1 cellular context compared by ENCODE assay signal in genomic region chr2:47237375-47238357, GRCh38.
TF ChIP-seq lines count a peak whose summit lies in the region.

No MANE protein-coding gene starts in this region.

TF ChIP-seq in K562, 482 proteins besides CTCF, POLR2A, EP300 and RAD21 (continued from another document and continues in another):
- TF ChIP-seq ELF1 (tag; IDR thresholded peaks at IDR 0.05) (no peak), ZFP36 (IDR thresholded peaks at IDR 0.05; ENCODE audit: low read depth, low read length, partially characterized antibody) (no peak), CSDE1 (IDR thresholded peaks at IDR 0.05) (peak in 1 of 2 experiments; percentile 33; a peak in 1 of 4 replicates), TAF15 (IDR thresholded peaks at IDR 0.05; ENCODE audit: low read depth, low read length) (no peak), BDP1 (IDR thresholded peaks at IDR 0.05; ENCODE audit: insufficient read depth, insufficient read length) (no peak), ZNF134 (CRISPR knock-in tag; conservative IDR thresholded peaks at IDR 0.05) (no peak), ZNF551 (CRISPR knock-in tag; IDR thresholded peaks at IDR 0.05) (no peak), TAF1 (IDR thresholded peaks at IDR 0.05; ENCODE audit: control insufficient read depth, extremely low read depth, insufficient read depth, low read length, severe bottlenecking) (no peak), ZNF140 (CRISPR knock-in tag; IDR thresholded peaks at IDR 0.05) (no peak), HMG20B (CRISPR knock-in tag; IDR thresholded peaks at IDR 0.05) (no peak), MEIS2 (IDR thresholded peaks at IDR 0.05; ENCODE audit: partially characterized antibody) (peak; percentile 2), ZNF408 (CRISPR knock-in tag; IDR thresholded peaks at IDR 0.05; ENCODE audit: low read depth) (no peak), RBM14 (IDR thresholded peaks at IDR 0.05; ENCODE audit: borderline replicate concordance, insufficient read depth, low read depth, low read length) (no peak), SUPT5H (IDR thresholded peaks at IDR 0.05) (no peak), TSC22D4 (tag; IDR thresholded peaks at IDR 0.05) (no peak), HLTF (IDR thresholded peaks at IDR 0.05) (no peak), HDGF (IDR thresholded peaks at IDR 0.05) (no peak), NR4A1 (CRISPR knock-in tag; IDR thresholded peaks at IDR 0.05) (no peak), NR4A1 (tag; IDR thresholded peaks at IDR 0.05) (no peak), BRF1 (IDR thresholded peaks at IDR 0.05; ENCODE audit: borderline replicate concordance, extremely low read depth, insufficient read length) (no peak), GTF2B (IDR thresholded peaks at IDR 0.05; ENCODE audit: extremely low read depth, insufficient read length) (no peak), ZBTB2 (IDR thresholded peaks at IDR 0.05) (0 out of 2 replicates have a peak, but pooled peaks have one; percentile 40), GATA2 (CRISPR knock-in tag; IDR thresholded peaks at IDR 0.05) (peak; percentile 72), FOSL1 (tag; conservative IDR thresholded peaks at IDR 0.05) (0 out of 2 replicates have a peak, but pooled peaks have one; percentile 23), SAFB (IDR thresholded peaks at IDR 0.05; ENCODE audit: borderline replicate concordance, low read depth, low read length) (no peak), CUX1 (CRISPR knock-in tag; IDR thresholded peaks at IDR 0.05) (no peak), SIRT6 (IDR thresholded peaks at IDR 0.05; ENCODE audit: low read depth, low read length) (no peak), CGGBP1 (CRISPR knock-in tag; IDR thresholded peaks at IDR 0.05) (no peak), SP2 (IDR thresholded peaks at IDR 0.05; ENCODE audit: extremely low read depth, low read depth, low read length, poor library complexity, severe bottlenecking) (no peak), RREB1 (CRISPR knock-in tag; IDR thresholded peaks at IDR 0.05) (no peak; the same call in 1 of the 2 replicates), GABPB2 (CRISPR knock-in tag; conservative IDR thresholded peaks at IDR 0.05) (no peak), EGR1 (conservative IDR thresholded peaks at IDR 0.05) (peak; percentile 80), SMAD2 (IDR thresholded peaks at IDR 0.05; ENCODE audit: low read depth, low read length) (no peak), POLR2AphosphoS2 (IDR thresholded peaks at IDR 0.05; ENCODE audit: low read length) (no peak), JUND (IDR thresholded peaks at IDR 0.05; ENCODE audit: borderline replicate concordance, low read depth, low read length) (peak; percentile 60; the same call in 1 of the 2 replicates), JUND (tag; IDR thresholded peaks at IDR 0.05; ENCODE audit: borderline replicate concordance, low read depth, low read length) (peak; percentile 57; the same call in 1 of the 3 replicates), HOXB6 (CRISPR knock-in tag; IDR thresholded peaks at IDR 0.05; ENCODE audit: borderline replicate concordance) (no peak), EP400 (IDR thresholded peaks at IDR 0.05) (peak; percentile 59), SLC30A9 (CRISPR knock-in tag; IDR thresholded peaks at IDR 0.05) (no peak), MYNN (IDR thresholded peaks at IDR 0.05) (peak; percentile 66; the same call in 1 of the 2 replicates), MYNN (CRISPR knock-in tag; IDR thresholded peaks at IDR 0.05) (no peak), ZSCAN29 (IDR thresholded peaks at IDR 0.05) (no peak), SPI1 (IDR thresholded peaks at IDR 0.05; ENCODE audit: borderline replicate concordance, low read depth, low read length) (no peak), SRSF9 (IDR thresholded peaks at IDR 0.05; ENCODE audit: borderline replicate concordance, low read depth, low read length) (no peak), ZNF3 (CRISPR knock-in tag; IDR thresholded peaks at IDR 0.05) (no peak), NR3C1 (CRISPR knock-in tag; IDR thresholded peaks at IDR 0.05) (no peak), RUNX1 (IDR thresholded peaks at IDR 0.05; ENCODE audit: low read depth) (no peak)
- TF ChIP-seq, protein P1, sequence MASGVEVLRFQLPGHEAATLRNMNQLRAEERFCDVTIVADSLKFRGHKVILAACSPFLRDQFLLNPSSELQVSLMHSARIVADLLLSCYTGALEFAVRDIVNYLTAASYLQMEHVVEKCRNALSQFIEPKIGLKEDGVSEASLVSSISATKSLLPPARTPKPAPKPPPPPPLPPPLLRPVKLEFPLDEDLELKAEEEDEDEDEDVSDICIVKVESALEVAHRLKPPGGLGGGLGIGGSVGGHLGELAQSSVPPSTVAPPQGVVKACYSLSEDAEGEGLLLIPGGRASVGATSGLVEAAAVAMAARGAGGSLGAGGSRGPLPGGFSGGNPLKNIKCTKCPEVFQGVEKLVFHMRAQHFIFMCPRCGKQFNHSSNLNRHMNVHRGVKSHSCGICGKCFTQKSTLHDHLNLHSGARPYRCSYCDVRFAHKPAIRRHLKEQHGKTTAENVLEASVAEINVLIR (CRISPR knock-in tag; IDR thresholded peaks at IDR 0.05) = no peak
- TF ChIP-seq, protein P2, sequence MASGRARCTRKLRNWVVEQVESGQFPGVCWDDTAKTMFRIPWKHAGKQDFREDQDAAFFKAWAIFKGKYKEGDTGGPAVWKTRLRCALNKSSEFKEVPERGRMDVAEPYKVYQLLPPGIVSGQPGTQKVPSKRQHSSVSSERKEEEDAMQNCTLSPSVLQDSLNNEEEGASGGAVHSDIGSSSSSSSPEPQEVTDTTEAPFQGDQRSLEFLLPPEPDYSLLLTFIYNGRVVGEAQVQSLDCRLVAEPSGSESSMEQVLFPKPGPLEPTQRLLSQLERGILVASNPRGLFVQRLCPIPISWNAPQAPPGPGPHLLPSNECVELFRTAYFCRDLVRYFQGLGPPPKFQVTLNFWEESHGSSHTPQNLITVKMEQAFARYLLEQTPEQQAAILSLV (tag; IDR thresholded peaks at IDR 0.05) = no peak
- TF ChIP-seq, protein P3, sequence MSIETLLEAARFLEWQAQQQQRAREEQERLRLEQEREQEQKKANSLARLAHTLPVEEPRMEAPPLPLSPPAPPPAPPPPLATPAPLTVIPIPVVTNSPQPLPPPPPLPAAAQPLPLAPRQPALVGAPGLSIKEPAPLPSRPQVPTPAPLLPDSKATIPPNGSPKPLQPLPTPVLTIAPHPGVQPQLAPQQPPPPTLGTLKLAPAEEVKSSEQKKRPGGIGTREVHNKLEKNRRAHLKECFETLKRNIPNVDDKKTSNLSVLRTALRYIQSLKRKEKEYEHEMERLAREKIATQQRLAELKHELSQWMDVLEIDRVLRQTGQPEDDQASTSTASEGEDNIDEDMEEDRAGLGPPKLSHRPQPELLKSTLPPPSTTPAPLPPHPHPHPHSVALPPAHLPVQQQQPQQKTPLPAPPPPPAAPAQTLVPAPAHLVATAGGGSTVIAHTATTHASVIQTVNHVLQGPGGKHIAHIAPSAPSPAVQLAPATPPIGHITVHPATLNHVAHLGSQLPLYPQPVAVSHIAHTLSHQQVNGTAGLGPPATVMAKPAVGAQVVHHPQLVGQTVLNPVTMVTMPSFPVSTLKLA (conservative IDR thresholded peaks at IDR 0.05) = peak; percentile 66 to 76
- TF ChIP-seq, protein P4, sequence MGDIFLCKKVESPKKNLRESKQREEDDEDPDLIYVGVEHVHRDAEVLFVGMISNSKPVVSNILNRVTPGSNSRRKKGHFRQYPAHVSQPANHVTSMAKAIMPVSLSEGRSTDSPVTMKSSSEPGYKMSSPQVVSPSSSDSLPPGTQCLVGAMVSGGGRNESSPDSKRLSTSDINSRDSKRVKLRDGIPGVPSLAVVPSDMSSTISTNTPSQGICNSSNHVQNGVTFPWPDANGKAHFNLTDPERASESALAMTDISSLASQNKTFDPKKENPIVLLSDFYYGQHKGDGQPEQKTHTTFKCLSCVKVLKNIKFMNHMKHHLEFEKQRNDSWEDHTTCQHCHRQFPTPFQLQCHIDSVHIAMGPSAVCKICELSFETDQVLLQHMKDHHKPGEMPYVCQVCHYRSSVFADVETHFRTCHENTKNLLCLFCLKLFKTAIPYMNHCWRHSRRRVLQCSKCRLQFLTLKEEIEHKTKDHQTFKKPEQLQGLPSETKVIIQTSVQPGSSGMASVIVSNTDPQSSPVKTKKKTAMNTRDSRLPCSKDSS (IDR thresholded peaks at IDR 0.05; ENCODE audit: low read depth, partially characterized antibody) = no peak
